ENCODE assay signal across 26 cellular contexts in the genomic region with DNA sequence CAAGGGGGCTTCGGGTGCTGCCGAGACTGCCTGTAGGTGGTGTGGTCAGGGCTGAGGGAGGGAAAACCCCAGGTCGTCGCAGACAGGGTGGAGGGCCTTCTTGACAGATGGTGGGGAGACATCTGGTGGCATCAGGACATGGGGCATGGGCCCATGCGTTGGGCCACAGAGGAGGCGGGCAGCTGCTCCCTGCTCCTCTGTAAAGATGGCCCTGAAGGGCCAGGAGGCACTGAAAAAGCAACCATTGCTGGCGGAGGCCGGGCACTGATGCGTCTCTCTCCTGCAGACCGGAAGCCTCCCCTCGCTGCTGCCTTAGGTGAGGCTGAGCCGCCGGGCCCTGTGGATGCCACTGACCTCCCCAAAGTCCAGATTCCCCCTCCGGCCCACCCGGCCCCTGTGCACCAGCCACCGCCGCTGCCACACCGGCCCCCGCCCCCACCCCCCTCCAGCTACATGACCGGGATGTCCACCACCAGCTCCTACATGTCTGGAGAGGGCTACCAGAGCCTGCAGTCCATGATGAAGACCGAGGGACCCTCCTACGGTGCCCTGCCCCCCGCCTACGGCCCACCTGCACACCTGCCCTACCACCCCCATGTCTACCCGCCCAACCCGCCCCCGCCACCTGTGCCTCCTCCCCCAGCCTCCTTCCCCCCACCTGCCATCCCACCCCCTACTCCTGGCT. TPM values are rescaled to one million over a fixed set of nuclear protein-coding genes. Genes with fewer than 3 reads are reported as not detected.
A peak's percentile ranks its signal among the peaks of the same experiment; 100 is the strongest.
DNase-seq lines count a peak whose midpoint lies in the region; ATAC-seq and TF ChIP-seq lines count a peak whose summit lies in the region.
"Had no signal": no experiment of that assay in that cellular context is flagged by ENCODE, and none has a peak within 500 bp of the region (broad histone marks: within the 10 kb centered on the region; RNA-seq: fewer than 3 reads in every experiment).

No MANE protein-coding gene starts in this region.

- peaks cover 79% of the 10 kb centered on the region for H3K36me3 Mint-ChIP-seq in activated T-cell treated with anti-CD3 and anti-CD28 coated beads, Interleukin-2, amount 50 U/mL, for 24 hours (ENCODE audit: low read depth)
- peaks cover 75% of the 10 kb centered on the region for H3K36me3 Mint-ChIP-seq in stimulated activated effector memory CD8-positive, alpha-beta T cell treated with anti-CD3 and anti-CD28 coated beads, Interleukin-12 subunit alpha, Interleukin-12 subunit beta, amount 100 ng/mL, for 72 hours
- H3K36me3 Mint-ChIP-seq in activated CD4-positive, alpha-beta T cell treated with anti-CD3 and anti-CD28 coated beads, Interleukin-2, amount 10 ng/mL, durations not matched to agents 24 days and 14 days (ENCODE audit: low read depth), result peaks cover 38% of the 10 kb centered on the region

- H3K36me3 ChIP-seq in gastroesophageal sphincter, result peaks cover 0 to 90% of the 10 kb centered on the region in 2 donors

- TF ChIP-seq CTCF in GM20000 (IDR thresholded peaks at IDR 0.05; ENCODE audit: extremely low read depth, missing control alignments) (no peak), gastroesophageal sphincter (IDR thresholded peaks at IDR 0.05) (no peak)

- intact Hi-C loops in activated CD4-positive, alpha-beta T cell treated with anti-CD3 and anti-CD28 coated beads, Interleukin-2, amount 10 ng/mL, durations not matched to agents 24 days and 14 days (cut with micrococcal nuclease), result no loop called here

- no peak overlapping the region for H3K4me3 Mint-ChIP-seq in activated T-cell treated with anti-CD3 and anti-CD28 coated beads, Interleukin-2, amount 50 U/mL, for 24 hours
- no peak overlapping the region for H3K4me3 Mint-ChIP-seq in stimulated activated effector memory CD8-positive, alpha-beta T cell treated with anti-CD3 and anti-CD28 coated beads, Interleukin-12 subunit alpha, Interleukin-12 subunit beta, amount 100 ng/mL, for 72 hours
- no peak overlapping the region for H3K4me3 Mint-ChIP-seq in activated CD4-positive, alpha-beta T cell treated with anti-CD3 and anti-CD28 coated beads, Interleukin-2, amount 10 ng/mL, durations not matched to agents 24 days and 14 days
- H3K4me3 Mint-ChIP-seq: activated CD4-positive, alpha-beta T cell treated with anti-CD3 and anti-CD28 coated beads, Interleukin-2, amount 10 ng/mL, durations not matched to agents 7 days and 5 days; GM23338; naive thymus-derived CD8-positive, alpha-beta T cell had no signal

- no peaks in the 10 kb centered on the region for H3K4me1 Mint-ChIP-seq in activated T-cell treated with anti-CD3 and anti-CD28 coated beads, Interleukin-2, amount 50 U/mL, for 24 hours (ENCODE audit: low read depth)
- H3K4me1 Mint-ChIP-seq in stimulated activated effector memory CD8-positive, alpha-beta T cell treated with anti-CD3 and anti-CD28 coated beads, Interleukin-12 subunit alpha, Interleukin-12 subunit beta, amount 100 ng/mL, for 72 hours, result peaks cover under 1% of the 10 kb centered on the region
- no peaks in the 10 kb centered on the region for H3K4me1 Mint-ChIP-seq in activated CD4-positive, alpha-beta T cell treated with anti-CD3 and anti-CD28 coated beads, Interleukin-2, amount 10 ng/mL, durations not matched to agents 24 days and 14 days
- H3K4me1 Mint-ChIP-seq: activated CD4-positive, alpha-beta T cell treated with anti-CD3 and anti-CD28 coated beads, Interleukin-2, amount 10 ng/mL, durations not matched to agents 7 days and 5 days had no signal

- no peak for TF ChIP-seq EP300 in gastroesophageal sphincter (IDR thresholded peaks at IDR 0.05)

- no peaks in the 10 kb centered on the region for H3K9me3 ChIP-seq in gastroesophageal sphincter
- H3K9me3 ChIP-seq: adrenal gland, pancreas, tibial artery had no signal

- no peaks in the 10 kb centered on the region for H3K27me3 Mint-ChIP-seq in activated T-cell treated with anti-CD3 and anti-CD28 coated beads, Interleukin-2, amount 50 U/mL, for 24 hours
- no peaks in the 10 kb centered on the region for H3K27me3 Mint-ChIP-seq in activated CD4-positive, alpha-beta T cell treated with anti-CD3 and anti-CD28 coated beads, Interleukin-2, amount 10 ng/mL, durations not matched to agents 24 days and 14 days
- H3K27me3 Mint-ChIP-seq: activated CD4-positive, alpha-beta T cell treated with anti-CD3 and anti-CD28 coated beads, Interleukin-2, amount 10 ng/mL, durations not matched to agents 7 days and 5 days; naive thymus-derived CD8-positive, alpha-beta T cell had no signal

- 63 to 65% methylated on average over 2 to 4 of the region's 27 CpGs for WGBS in gastroesophageal sphincter (ENCODE audit: low coverage in 1 of 2), 2 donors

- H3K27me3 ChIP-seq in gastroesophageal sphincter, result no peaks in the 10 kb centered on the region
- H3K27me3 ChIP-seq: adrenal gland, pancreas, tibial artery had no signal

- no peak for TF ChIP-seq POLR2A in gastroesophageal sphincter (IDR thresholded peaks at IDR 0.05)

- ATAC-seq in gastroesophageal sphincter (no peak), HG02973 (IDR thresholded peaks at IDR 0.05; ENCODE audit: unreplicated experiment) (no peak)
- ATAC-seq in stimulated activated effector memory CD8-positive, alpha-beta T cell treated with anti-CD3 and anti-CD28 coated beads, Interleukin-12 subunit alpha, Interleukin-12 subunit beta, amount 100 ng/mL, for 72 hours, result no peak
- ATAC-seq in activated CD4-positive, CD25-positive, alpha-beta regulatory T cell treated with anti-CD3 and anti-CD28 coated beads, Interleukin-2, amount 50 U/mL, for 24 hours, result no peak
- ATAC-seq: naive thymus-derived CD8-positive, alpha-beta T cell had no signal

- H3K4me3 ChIP-seq in gastroesophageal sphincter, result no peak overlapping the region
- H3K4me3 ChIP-seq: adrenal gland, GM23338, pancreas, tibial artery had no signal

- H3K4me1 ChIP-seq in gastroesophageal sphincter, result peaks cover 0 to 35% (median 16%) of the 10 kb centered on the region in 3 donors
- H3K4me1 ChIP-seq: adrenal gland had no signal

- no peak for DNase-seq in activated T-cell treated with anti-CD3 and anti-CD28 coated beads, Interleukin-2, amount 50 U/mL, for 24 hours
- DNase-seq in activated T-cell treated with anti-CD3 and anti-CD28 coated beads for 4 hours (no peak), GM20000 (ENCODE audit: low spot score) (peak; percentile 10)
- DNase-seq in stimulated activated effector memory CD8-positive, alpha-beta T cell treated with anti-CD3 and anti-CD28 coated beads, Interleukin-12 subunit alpha, Interleukin-12 subunit beta, amount 100 ng/mL, for 72 hours (ENCODE audit: low spot score in 2 of 2), result no peak
- no peak for DNase-seq in activated CD4-positive, alpha-beta T cell treated with anti-CD3 and anti-CD28 coated beads, Interleukin-2, amount 10 ng/mL, durations not matched to agents 24 days and 14 days
- DNase-seq: activated CD4-positive, alpha-beta T cell treated with anti-CD3 and anti-CD28 coated beads, Interleukin-2, amount 10 ng/mL, durations not matched to agents 7 days and 5 days; activated effector memory CD4-positive, alpha-beta T cell treated with anti-CD3 and anti-CD28 coated beads, Interleukin-2, amount 50 U/mL, for 16 hours; COR-L47; Karpas-422; left colon; MV-4-11; naive thymus-derived CD8-positive, alpha-beta T cell; NCI-H1694; NCI-H2171 treated with DMSO at 0.1 percent for 48 hours; NCI-H748 treated with DMSO at 0.1 percent for 48 hours; OCI-M1; Right ventricle myocardium superior; stimulated activated CD4-positive, alpha-beta T cell treated with anti-CD3 and anti-CD28 coated beads, Interleukin-1b, Interleukin-23, amount 100 ng/mL, for 48 hours; T-helper 1 cell had no signal

- H3K27ac ChIP-seq in gastroesophageal sphincter, result peak overlapping the region in 3 of 4 donors; percentile 11 to 80 (median 36)
- H3K27ac ChIP-seq: tibial artery had no signal

- no peaks in the 10 kb centered on the region for H3K9me3 Mint-ChIP-seq in activated T-cell treated with anti-CD3 and anti-CD28 coated beads, Interleukin-2, amount 50 U/mL, for 24 hours
- H3K9me3 Mint-ChIP-seq in stimulated activated effector memory CD8-positive, alpha-beta T cell treated with anti-CD3 and anti-CD28 coated beads, Interleukin-12 subunit alpha, Interleukin-12 subunit beta, amount 100 ng/mL, for 72 hours, result no peaks in the 10 kb centered on the region
- no peaks in the 10 kb centered on the region for H3K9me3 Mint-ChIP-seq in activated CD4-positive, alpha-beta T cell treated with anti-CD3 and anti-CD28 coated beads, Interleukin-2, amount 10 ng/mL, durations not matched to agents 24 days and 14 days
- H3K9me3 Mint-ChIP-seq: activated CD4-positive, alpha-beta T cell treated with anti-CD3 and anti-CD28 coated beads, Interleukin-2, amount 10 ng/mL, durations not matched to agents 7 days and 5 days; GM23338; naive thymus-derived CD8-positive, alpha-beta T cell had no signal

- H3K27ac Mint-ChIP-seq in activated T-cell treated with anti-CD3 and anti-CD28 coated beads, Interleukin-2, amount 50 U/mL, for 24 hours, result peak overlapping the region; percentile 11
- H3K27ac Mint-ChIP-seq in stimulated activated effector memory CD8-positive, alpha-beta T cell treated with anti-CD3 and anti-CD28 coated beads, Interleukin-12 subunit alpha, Interleukin-12 subunit beta, amount 100 ng/mL, for 72 hours, result peak overlapping the region; percentile 83
- no peak overlapping the region for H3K27ac Mint-ChIP-seq in activated CD4-positive, alpha-beta T cell treated with anti-CD3 and anti-CD28 coated beads, Interleukin-2, amount 10 ng/mL, durations not matched to agents 24 days and 14 days
- H3K27ac Mint-ChIP-seq: activated CD4-positive, alpha-beta T cell treated with anti-CD3 and anti-CD28 coated beads, Interleukin-2, amount 10 ng/mL, durations not matched to agents 7 days and 5 days had no signal

RNA-seq across cellular contexts. Expression of gene CCNK, which starts 28.8 kb away (rescaled TPM):
- 10 to 100 TPM; 17.1 to 26.8 (median 20.7) TPM for total RNA-seq in gastroesophageal sphincter
- total RNA-seq in activated CD4-positive, alpha-beta T cell treated with anti-CD3 and anti-CD28 coated beads, Interleukin-2, amount 10 ng/mL, durations not matched to agents 24 days and 14 days, result 79.5 and 83.6 TPM in 2 replicates

RNA-seq across cellular contexts. Expression of gene SETD3, which starts 29.4 kb away (rescaled TPM):
- total RNA-seq in gastroesophageal sphincter, result 100 to 1,000 TPM; 127 to 184 (median 162) TPM
- 57.9 and 59.0 TPM in 2 replicates for total RNA-seq in activated CD4-positive, alpha-beta T cell treated with anti-CD3 and anti-CD28 coated beads, Interleukin-2, amount 10 ng/mL, durations not matched to agents 24 days and 14 days
